Comparison of ENCODE assay signal across 8 cellular contexts in genomic region chr4:55409468-55410171, GRCh38. TPM values are rescaled to one million over a fixed set of nuclear protein-coding genes. Genes with fewer than 3 reads are reported as not detected.
DNase-seq lines count a peak whose midpoint lies in the region; FAIRE-seq and TF ChIP-seq lines count a peak whose summit lies in the region.
"Had no signal": no experiment of that assay in that cellular context is flagged by ENCODE, and none has a peak within 500 bp of the region (broad histone marks: within the 10 kb centered on the region; RNA-seq: fewer than 3 reads in every experiment).

No MANE protein-coding gene starts in this region.

- CTCF ChIA-PET in HEK293 (lab: Yijun Ruan, JAX) = interaction anchor here (0.7 to 1.0 kb wide), 2 partner anchors 18 to 456 kb away, joined by 3 to 4 read pairs; no protein-coding TSS in a partner anchor

- peak; percentile 71 for FAIRE-seq in GM12892 (lab: Jason Lieb, UNC)

- DNase-seq in GM12892 (ENCODE audit: insufficient read length) = no peak
- DNase-seq in RKO (ENCODE audit: low spot score) = peak; percentile 27
- DNase-seq in hepatic stellate cell (ENCODE audit: low spot score) = peak; percentile 48
- no peak for DNase-seq in NOMO-1 treated with dmso at 0.1 percent for 144 hours (lab: John Stamatoyannopoulos, UW; ENCODE audit: unreplicated experiment)
- DNase-seq in activated effector memory CD4-positive, alpha-beta T cell treated with anti-CD3 and anti-CD28 coated beads, Interleukin-2, amount 50 U/mL, for 16 hours = no peak
- no peak for DNase-seq in activated naive CD4-positive, alpha-beta T cell (lab: John Stamatoyannopoulos, UW)

- POLR2A ChIA-PET in HEK293 (lab: Yijun Ruan, JAX) = no interaction called here

- TF ChIP-seq CTCF in HEK293 (tag by site-specific recombination; IDR thresholded peaks at IDR 0.05) = no peak

- H3K36me3 ChIP-seq in HEK293 (ENCODE audit: control insufficient read depth in 2 of 2, insufficient read depth in 1 of 2, low read length in 2 of 2) = peaks cover 5 to 44% of the 10 kb centered on the region in 2 experiments; a peak in 2 of 3 replicates

- no peak overlapping the region for H3K4me3 ChIP-seq in HEK293 (ENCODE audit: low read depth, low read length)

- H3K27ac ChIP-seq in HEK293 (ENCODE audit: extremely low read depth, low read depth, low read length) = no peak overlapping the region
- H3K27ac ChIP-seq: parathyroid adenoma had no signal

- no peaks in the 10 kb centered on the region for H3K9me3 ChIP-seq in HEK293 (ENCODE audit: control insufficient read depth, insufficient read depth, low read depth, low read length)

- H3K4me1 ChIP-seq in HEK293 (ENCODE audit: control insufficient read depth, insufficient read depth, low read length) = 0 out of 2 replicates have a peak, but pooled peaks cover 2% of the 10 kb centered on the region
- H3K4me1 ChIP-seq: parathyroid adenoma had no signal

- TF ChIP-seq POLR2A in GM12892 (IDR thresholded peaks at IDR 0.05; ENCODE audit: low read depth, low read length) = no peak

TF ChIP-seq in HEK293, 187 proteins besides CTCF, POLR2A, EP300 and RAD21:
- TF ChIP-seq, protein P1, sequence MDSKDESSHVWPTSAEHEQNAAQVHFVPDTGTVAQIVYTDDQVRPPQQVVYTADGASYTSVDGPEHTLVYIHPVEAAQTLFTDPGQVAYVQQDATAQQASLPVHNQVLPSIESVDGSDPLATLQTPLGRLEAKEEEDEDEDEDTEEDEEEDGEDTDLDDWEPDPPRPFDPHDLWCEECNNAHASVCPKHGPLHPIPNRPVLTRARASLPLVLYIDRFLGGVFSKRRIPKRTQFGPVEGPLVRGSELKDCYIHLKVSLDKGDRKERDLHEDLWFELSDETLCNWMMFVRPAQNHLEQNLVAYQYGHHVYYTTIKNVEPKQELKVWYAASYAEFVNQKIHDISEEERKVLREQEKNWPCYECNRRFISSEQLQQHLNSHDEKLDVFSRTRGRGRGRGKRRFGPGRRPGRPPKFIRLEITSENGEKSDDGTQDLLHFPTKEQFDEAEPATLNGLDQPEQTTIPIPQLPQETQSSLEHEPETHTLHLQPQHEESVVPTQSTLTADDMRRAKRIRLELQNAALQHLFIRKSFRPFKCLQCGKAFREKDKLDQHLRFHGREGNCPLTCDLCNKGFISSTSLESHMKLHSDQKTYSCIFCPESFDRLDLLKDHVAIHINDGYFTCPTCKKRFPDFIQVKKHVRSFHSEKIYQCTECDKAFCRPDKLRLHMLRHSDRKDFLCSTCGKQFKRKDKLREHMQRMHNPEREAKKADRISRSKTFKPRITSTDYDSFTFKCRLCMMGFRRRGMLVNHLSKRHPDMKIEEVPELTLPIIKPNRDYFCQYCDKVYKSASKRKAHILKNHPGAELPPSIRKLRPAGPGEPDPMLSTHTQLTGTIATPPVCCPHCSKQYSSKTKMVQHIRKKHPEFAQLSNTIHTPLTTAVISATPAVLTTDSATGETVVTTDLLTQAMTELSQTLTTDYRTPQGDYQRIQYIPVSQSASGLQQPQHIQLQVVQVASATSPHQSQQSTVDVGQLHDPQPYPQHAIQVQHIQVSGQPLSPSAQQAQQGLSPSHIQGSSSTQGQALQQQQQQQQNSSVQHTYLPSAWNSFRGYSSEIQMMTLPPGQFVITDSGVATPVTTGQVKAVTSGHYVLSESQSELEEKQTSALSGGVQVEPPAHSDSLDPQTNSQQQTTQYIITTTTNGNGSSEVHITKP (tag by site-specific recombination; IDR thresholded peaks at IDR 0.05) = peak; percentile 34; the same call in 1 of the 2 replicates
- TF ChIP-seq TRIM28 (IDR thresholded peaks at IDR 0.05; ENCODE audit: borderline replicate concordance, low read length) (peak; percentile 37; the same call in 1 of the 2 replicates), ZNF654 (tag by site-specific recombination; IDR thresholded peaks at IDR 0.05; ENCODE audit: low read depth) (peak; percentile 55), KLF17 (tag by site-specific recombination; IDR thresholded peaks at IDR 0.05) (no peak)

RNA-seq across cellular contexts. Expression of gene TMEM165, which starts 13.9 kb away (rescaled TPM):
- polyA plus RNA-seq in GM12892 (2012; ENCODE audit: missing spikeins) = 57.9 TPM

Comparison
In these comparisons a context has a peak if more than half of its experiments do, and no peak if none do; other contexts are left out.
1. DNase-seq: peak in RKO (single experiment) and hepatic stellate cell (single experiment); none in GM12892 (single experiment), NOMO-1 treated with dmso at 0.1 percent for 144 hours (single experiment), activated effector memory CD4-positive, alpha-beta T cell treated with anti-CD3 and anti-CD28 coated beads, Interleukin-2, amount 50 U/mL, for 16 hours (single experiment) and activated naive CD4-positive, alpha-beta T cell (0 of 4).